20 cellular contexts compared by ENCODE assay signal in the genomic region with DNA sequence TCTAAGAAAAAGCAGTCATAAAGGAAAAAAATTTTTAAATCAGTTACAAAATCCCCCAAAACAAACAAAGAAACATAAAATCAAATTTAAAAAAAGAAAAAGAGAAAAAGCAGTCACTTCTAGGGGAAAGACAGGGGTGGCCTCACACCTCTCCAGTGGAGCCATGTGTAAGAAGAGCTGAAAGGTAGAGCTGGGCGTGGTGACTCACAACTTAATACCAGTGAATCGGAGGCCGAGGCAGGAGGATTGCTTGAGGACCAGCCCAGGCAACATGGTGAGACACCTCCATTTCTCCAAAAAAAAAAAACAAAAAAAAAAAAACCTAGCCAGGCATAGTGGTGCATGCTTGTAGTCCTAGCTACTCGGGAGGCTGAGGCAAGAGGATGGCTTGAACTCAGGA. TPM values are rescaled to one million over a fixed set of nuclear protein-coding genes. Genes with fewer than 3 reads are reported as not detected.
A peak's percentile ranks its signal among the peaks of the same experiment; 100 is the strongest.
DNase-seq lines count a peak whose midpoint lies in the region; ATAC-seq and TF ChIP-seq lines count a peak whose summit lies in the region.
"Had no signal": no experiment of that assay in that cellular context is flagged by ENCODE, and none has a peak within 500 bp of the region (broad histone marks: within the 10 kb centered on the region; RNA-seq: fewer than 3 reads in every experiment).

No MANE protein-coding gene starts in this region.

- H3K27me3 Mint-ChIP-seq in activated CD4-positive, alpha-beta T cell treated with anti-CD3 and anti-CD28 coated beads for 36 hours, result no peaks in the 10 kb centered on the region
- no peaks in the 10 kb centered on the region for H3K27me3 Mint-ChIP-seq in CD8-positive, alpha-beta T cell (ENCODE audit: low read depth)
- H3K27me3 Mint-ChIP-seq in activated CD4-positive, alpha-beta memory T cell treated with anti-CD3 and anti-CD28 coated beads for 36 hours, result no peaks in the 10 kb centered on the region
- peaks cover 2% of the 10 kb centered on the region for H3K27me3 Mint-ChIP-seq in nephron progenitor cell (ENCODE audit: low read depth, poor library complexity)

- no peak overlapping the region for H3K27ac Mint-ChIP-seq in activated CD4-positive, alpha-beta T cell treated with anti-CD3 and anti-CD28 coated beads for 36 hours
- H3K27ac Mint-ChIP-seq in CD8-positive, alpha-beta T cell, result peak overlapping the region; percentile 8
- peak overlapping the region; percentile 40 for H3K27ac Mint-ChIP-seq in activated CD4-positive, alpha-beta memory T cell treated with anti-CD3 and anti-CD28 coated beads for 36 hours
- H3K27ac Mint-ChIP-seq in nephron progenitor cell, result peak overlapping the region; percentile 41

- H3K9me3 Mint-ChIP-seq in activated CD4-positive, alpha-beta T cell treated with anti-CD3 and anti-CD28 coated beads for 36 hours (ENCODE audit: low read depth), result no peaks in the 10 kb centered on the region
- no peaks in the 10 kb centered on the region for H3K9me3 Mint-ChIP-seq in CD8-positive, alpha-beta T cell
- no peaks in the 10 kb centered on the region for H3K9me3 Mint-ChIP-seq in activated CD4-positive, alpha-beta memory T cell treated with anti-CD3 and anti-CD28 coated beads for 36 hours
- H3K9me3 Mint-ChIP-seq in nephron progenitor cell, result no peaks in the 10 kb centered on the region

- CTCF ChIA-PET in activated CD4-positive, alpha-beta T cell treated with anti-CD3 and anti-CD28 coated beads for 36 hours (lab: Charles Lee), result interaction anchor here (0.6 to 4.5 kb wide), 9 partner anchors 11 to 291 kb away, joined by 3 to 58 read pairs (median 4); no protein-coding TSS in a partner anchor
- CTCF ChIA-PET in CD8-positive, alpha-beta T cell (lab: Charles Lee), result interaction anchor here (0.7 to 1.6 kb wide), 4 partner anchors 292 to 519 kb away, joined by 3 to 7 read pairs (median 4); no protein-coding TSS in a partner anchor
- CTCF ChIA-PET in activated CD4-positive, alpha-beta memory T cell treated with anti-CD3 and anti-CD28 coated beads for 36 hours (lab: Charles Lee), result interaction anchor here (0.9 to 1.3 kb wide), 5 partner anchors 14 to 291 kb away, joined by 3 to 7 read pairs (median 3); a partner anchor contains a TSS

- H3K4me1 ChIP-seq in CD8-positive, alpha-beta T cell (ENCODE audit: insufficient read depth, low read length), result no peaks in the 10 kb centered on the region
- peaks cover 3 to 16% (median 11%) of the 10 kb centered on the region in 4 donors for H3K4me1 ChIP-seq in upper lobe of left lung
- H3K4me1 ChIP-seq: HAP-1 had no signal

- no peaks in the 10 kb centered on the region for H3K9me3 ChIP-seq in CD8-positive, alpha-beta T cell (ENCODE audit: low read length)
- H3K9me3 ChIP-seq in upper lobe of left lung, result no peaks in the 10 kb centered on the region
- H3K9me3 ChIP-seq: HAP-1, MG63 had no signal

- H3K27ac ChIP-seq in CD8-positive, alpha-beta T cell (ENCODE audit: low read depth, low read length), result no peak overlapping the region
- no peak overlapping the region for H3K27ac ChIP-seq in upper lobe of left lung

- TF ChIP-seq POLR2A in upper lobe of left lung (IDR thresholded peaks at IDR 0.05), result no peak

- H3K4me3 Mint-ChIP-seq in activated CD4-positive, alpha-beta T cell treated with anti-CD3 and anti-CD28 coated beads for 36 hours, result no peak overlapping the region
- no peak overlapping the region for H3K4me3 Mint-ChIP-seq in CD8-positive, alpha-beta T cell
- H3K4me3 Mint-ChIP-seq in activated CD4-positive, alpha-beta memory T cell treated with anti-CD3 and anti-CD28 coated beads for 36 hours, result no peak overlapping the region
- no peak overlapping the region for H3K4me3 Mint-ChIP-seq in nephron progenitor cell

- ATAC-seq in activated CD4-positive, alpha-beta T cell treated with anti-CD3 and anti-CD28 coated beads for 36 hours, result peak; percentile 25
- ATAC-seq in CD8-positive, alpha-beta T cell, result no peak
- ATAC-seq in upper lobe of left lung (ENCODE audit: low FRiP score in 2 of 2) (no peak), GM21528 (IDR thresholded peaks at IDR 0.05; ENCODE audit: low FRiP score, unreplicated experiment) (no peak)
- ATAC-seq: SK-N-SH treated with all-trans-retinoic acid at 6 μM for 48 hours had no signal

- POLR2A ChIA-PET in activated CD4-positive, alpha-beta T cell treated with anti-CD3 and anti-CD28 coated beads for 36 hours (lab: Charles Lee), result no interaction called here
- POLR2A ChIA-PET in CD8-positive, alpha-beta T cell (lab: Charles Lee), result no interaction called here
- POLR2A ChIA-PET in activated CD4-positive, alpha-beta memory T cell treated with anti-CD3 and anti-CD28 coated beads for 36 hours (lab: Charles Lee), result no interaction called here

- DNase-seq in activated CD4-positive, alpha-beta T cell treated with anti-CD3 and anti-CD28 coated beads for 36 hours, result peak; percentile 21
- DNase-seq in activated CD4-positive, alpha-beta T cell treated with anti-CD3 and anti-CD28 coated beads, Interleukin-2, amount 50 U/mL, for 1 hour, result no peak
- peak in 1 of 7 experiments; percentile 25 for DNase-seq in CD8-positive, alpha-beta T cell
- DNase-seq in activated CD4-positive, alpha-beta memory T cell treated with anti-CD3 and anti-CD28 coated beads for 36 hours, result no peak
- no peak for DNase-seq in nephron progenitor cell
- no peak for DNase-seq in activated CD4-positive, CD25-positive, alpha-beta regulatory T cell treated with anti-CD3 and anti-CD28 coated beads, Interleukin-2, amount 50 U/mL, for 72 hours
- no peak for DNase-seq in upper lobe of left lung
- DNase-seq: DMS79 treated with DMSO at 0.1 percent for 48 hours, IMR-90, MG63, NCI-H1092, NCI-H146, NCI-H2081, NCI-H510A, NCI-H774, RPMI8226, SHP77 treated with DMSO at 0.1 percent for 48 hours had no signal

- intact Hi-C loops in activated CD4-positive, alpha-beta T cell treated with anti-CD3 and anti-CD28 coated beads for 36 hours (cut with DNase I, micrococcal nuclease), result loop anchor here in 1 of 2 experiments (5.0 kb wide), 1 partner anchor 198 kb away; a partner anchor contains a TSS
- intact Hi-C loops in CD8-positive, alpha-beta T cell (cut with DNase I, micrococcal nuclease), result loop anchor here (5.0 kb wide), 2 partner anchors 132 to 408 kb away; no protein-coding TSS in a partner anchor
- intact Hi-C loops in activated CD4-positive, alpha-beta memory T cell treated with anti-CD3 and anti-CD28 coated beads for 36 hours (cut with micrococcal nuclease), result loop anchor here (10.0 kb wide), 1 partner anchor 390 kb away; no protein-coding TSS in a partner anchor

- no peak for TF ChIP-seq CTCF in CD8-positive, alpha-beta T cell (IDR thresholded peaks at IDR 0.05)
- TF ChIP-seq CTCF in nephron progenitor cell (IDR thresholded peaks at IDR 0.05) (no peak), upper lobe of left lung (IDR thresholded peaks at IDR 0.05) (no peak)

- peaks cover 26% of the 10 kb centered on the region for H3K36me3 Mint-ChIP-seq in activated CD4-positive, alpha-beta T cell treated with anti-CD3 and anti-CD28 coated beads for 36 hours (ENCODE audit: low read depth)
- H3K36me3 Mint-ChIP-seq in CD8-positive, alpha-beta T cell, result peaks cover 57% of the 10 kb centered on the region
- peaks cover 26% of the 10 kb centered on the region for H3K36me3 Mint-ChIP-seq in activated CD4-positive, alpha-beta memory T cell treated with anti-CD3 and anti-CD28 coated beads for 36 hours
- peaks cover 32% of the 10 kb centered on the region for H3K36me3 Mint-ChIP-seq in nephron progenitor cell (ENCODE audit: low read depth)

- no peak for TF ChIP-seq EP300 in upper lobe of left lung (IDR thresholded peaks at IDR 0.05)

- no peaks in the 10 kb centered on the region for H3K27me3 ChIP-seq in CD8-positive, alpha-beta T cell (ENCODE audit: insufficient read depth, low read length)
- no peaks in the 10 kb centered on the region for H3K27me3 ChIP-seq in upper lobe of left lung
- H3K27me3 ChIP-seq: MG63 had no signal

- H3K4me1 Mint-ChIP-seq in activated CD4-positive, alpha-beta T cell treated with anti-CD3 and anti-CD28 coated beads for 36 hours, result peaks cover 36% of the 10 kb centered on the region
- peaks cover 36% of the 10 kb centered on the region for H3K4me1 Mint-ChIP-seq in CD8-positive, alpha-beta T cell (ENCODE audit: low read depth)
- peaks cover 38% of the 10 kb centered on the region for H3K4me1 Mint-ChIP-seq in activated CD4-positive, alpha-beta memory T cell treated with anti-CD3 and anti-CD28 coated beads for 36 hours (ENCODE audit: low read depth)
- H3K4me1 Mint-ChIP-seq in nephron progenitor cell, result peaks cover 19% of the 10 kb centered on the region

- peaks cover 16% of the 10 kb centered on the region for H3K36me3 ChIP-seq in CD8-positive, alpha-beta T cell (ENCODE audit: insufficient read depth, low read length)
- H3K36me3 ChIP-seq in upper lobe of left lung, result peaks cover 8 to 38% (median 14%) of the 10 kb centered on the region in 4 donors

- 96 to 98% methylated on average over 4 of the region's 4 CpGs for WGBS in upper lobe of left lung, 2 donors

- H3K4me3 ChIP-seq in CD8-positive, alpha-beta T cell (ENCODE audit: low read depth, low read length), result no peak overlapping the region
- no peak overlapping the region for H3K4me3 ChIP-seq in upper lobe of left lung
- H3K4me3 ChIP-seq: HAP-1, MG63 had no signal

RNA-seq across cellular contexts. Expression of a gene that starts 14.7 kb away (rescaled TPM):
- 10 to 100 TPM; 18.6 to 21.7 TPM for total RNA-seq in activated CD4-positive, alpha-beta T cell treated with anti-CD3 and anti-CD28 coated beads for 36 hours
- 1 to 10 TPM; 6.4 to 8.1 TPM for total RNA-seq in CD8-positive, alpha-beta T cell
- total RNA-seq in activated CD4-positive, alpha-beta memory T cell treated with anti-CD3 and anti-CD28 coated beads for 36 hours, result 10 to 100 TPM; 20.0 to 20.5 TPM
- total RNA-seq in upper lobe of left lung, result 10 to 100 TPM; 18.2 to 35.6 (median 23.5) TPM

RNA-seq across cellular contexts. Expression of a gene that starts 25.8 kb away (rescaled TPM):
- 10 to 100 TPM; 11.2 to 16.9 TPM for total RNA-seq in activated CD4-positive, alpha-beta T cell treated with anti-CD3 and anti-CD28 coated beads for 36 hours
- total RNA-seq in CD8-positive, alpha-beta T cell, result 10 to 100 TPM; 15.3 to 15.6 TPM
- total RNA-seq in activated CD4-positive, alpha-beta memory T cell treated with anti-CD3 and anti-CD28 coated beads for 36 hours, result 10 to 100 TPM; 23.5 to 25.4 TPM
- total RNA-seq in upper lobe of left lung, result 10 to 100 TPM; 23.0 to 55.7 (median 36.0) TPM
